6 cellular contexts compared by ENCODE assay signal in the genomic region with DNA sequence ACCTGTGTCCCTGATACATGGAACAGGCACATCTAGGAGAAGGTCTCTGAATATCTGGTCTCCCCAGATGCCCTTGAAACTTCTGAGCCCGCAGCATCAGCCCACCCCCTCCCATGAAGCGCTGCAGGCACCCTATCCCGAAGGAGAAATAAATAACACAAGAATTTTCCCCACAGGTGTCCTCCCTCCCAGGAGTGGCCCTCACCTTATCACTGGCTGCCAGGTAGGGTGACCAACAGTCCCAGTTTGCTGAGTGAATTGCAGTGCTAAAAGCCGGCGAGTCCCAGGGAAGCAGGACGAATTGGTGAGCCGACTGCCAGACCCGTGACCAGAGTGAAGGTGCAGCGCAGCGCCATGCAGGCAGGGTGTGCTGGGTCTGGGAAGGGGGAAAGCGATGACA. TPM values are rescaled to one million over a fixed set of nuclear protein-coding genes. Genes with fewer than 3 reads are reported as not detected.
"Had no signal": no experiment of that assay in that cellular context is flagged by ENCODE, and none has a peak within 500 bp of the region (broad histone marks: within the 10 kb centered on the region; RNA-seq: fewer than 3 reads in every experiment).

No MANE protein-coding gene starts in this region.

RNA-seq across cellular contexts. Expression of a gene that starts 15.7 kb away (rescaled TPM):
- total RNA-seq: HepG2, HT-29, HT1080, IMR-90, K562 had no signal
- polyA plus RNA-seq: HepG2, IgD-negative memory B cell, IMR-90 had no signal

RNA-seq across cellular contexts. Expression of a gene that starts 53.3 kb away (rescaled TPM):
- total RNA-seq: HT-29, IMR-90 had no signal
- polyA plus RNA-seq: IMR-90 had no signal
